ENCODE assay signal across 14 cellular contexts in the genomic region with DNA sequence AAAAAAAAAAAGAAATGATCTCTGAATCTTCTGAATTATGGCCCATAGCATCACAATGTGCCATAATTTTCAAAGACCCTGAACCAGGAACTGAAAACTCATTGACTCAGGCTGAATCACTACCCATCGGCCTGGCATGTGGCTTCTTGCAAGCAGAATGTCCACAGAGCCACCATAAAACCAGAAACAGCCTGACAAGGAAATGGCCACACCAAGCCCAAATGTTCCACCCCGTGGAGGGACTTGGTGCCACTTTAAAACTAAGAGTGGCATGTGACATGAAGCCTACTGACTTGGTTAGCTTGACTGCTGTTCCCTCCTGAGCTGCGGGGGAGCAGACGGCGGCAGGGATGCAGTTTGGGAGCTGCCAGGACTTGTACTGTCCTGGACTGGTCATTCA.
DNase-seq lines count a peak whose midpoint lies in the region; ATAC-seq, FAIRE-seq and TF ChIP-seq lines count a peak whose summit lies in the region.
"Had no signal": no experiment of that assay in that cellular context is flagged by ENCODE, and none has a peak within 500 bp of the region (broad histone marks: within the 10 kb centered on the region; RNA-seq: fewer than 3 reads in every experiment).

No MANE protein-coding gene starts in this region.

- no peak for FAIRE-seq in endothelial cell of umbilical vein (lab: Jason Lieb, UNC)

- H3K27ac ChIP-seq in endothelial cell of umbilical vein (ENCODE audit: insufficient read depth, low read depth, low read length) (peak overlapping the region; percentile 30), osteoblast (ENCODE audit: low read depth, low read length) (peak overlapping the region; percentile 43)

- dilution Hi-C loops in endothelial cell of umbilical vein (cut with MboI; ENCODE audit: extremely low pct_ligation_motif_present, low sequenced_read_pairs), result no loop called here

- peaks cover 51% of the 10 kb centered on the region for H3K4me1 ChIP-seq in endothelial cell of umbilical vein (ENCODE audit: control insufficient read depth, extremely low read depth, insufficient read depth, low read length)
- peaks cover 37% of the 10 kb centered on the region for H3K4me1 ChIP-seq in osteoblast (ENCODE audit: insufficient read depth, low read length)

- intact Hi-C loops in endothelial cell of umbilical vein (cut with micrococcal nuclease), result no loop called here
- intact Hi-C loops in activated T-helper 2 cell treated with anti-CD3 and anti-CD28 coated beads, Interferon-gamma antibody, Interleukin-2, Interleukin-4, amounts not matched to agents 10 μg/mL and 5 μg/mL and 100 μg/mL, durations not matched to agents 14 hours and 24 hours and 36 hours (cut with micrococcal nuclease), result no loop called here

- TF ChIP-seq POLR2A in endothelial cell of umbilical vein (IDR thresholded peaks at IDR 0.05; ENCODE audit: low read depth, low read length), result no peak

- no peak overlapping the region for H3K4me3 ChIP-seq in endothelial cell of umbilical vein (replicated peaks in 1 of 3; ENCODE audit: insufficient read depth in 1 of 3, low read depth in 1 of 3, low read length in 3 of 3)
- H3K4me3 ChIP-seq in osteoblast (ENCODE audit: insufficient read depth, low read length), result no peak overlapping the region
- H3K4me3 ChIP-seq: lung, skin epidermis had no signal

- H3K27me3 ChIP-seq in endothelial cell of umbilical vein (ENCODE audit: control insufficient read depth in 2 of 2, insufficient read depth in 2 of 2, low read length in 2 of 2), result no peaks in the 10 kb centered on the region
- H3K27me3 ChIP-seq in osteoblast (ENCODE audit: insufficient read depth, low read length), result no peaks in the 10 kb centered on the region

- H3K27ac Mint-ChIP-seq in activated T-helper 2 cell treated with anti-CD3 and anti-CD28 coated beads, Interferon-gamma antibody, Interleukin-2, Interleukin-4, amounts not matched to agents 10 μg/mL and 5 μg/mL and 100 μg/mL, durations not matched to agents 14 hours and 24 hours and 36 hours, result no peak overlapping the region

- H3K36me3 Mint-ChIP-seq in activated T-helper 2 cell treated with anti-CD3 and anti-CD28 coated beads, Interferon-gamma antibody, Interleukin-2, Interleukin-4, amounts not matched to agents 10 μg/mL and 5 μg/mL and 100 μg/mL, durations not matched to agents 14 hours and 24 hours and 36 hours (ENCODE audit: low read depth), result peaks cover 62% of the 10 kb centered on the region

- H3K4me1 Mint-ChIP-seq in activated T-helper 2 cell treated with anti-CD3 and anti-CD28 coated beads, Interferon-gamma antibody, Interleukin-2, Interleukin-4, amounts not matched to agents 10 μg/mL and 5 μg/mL and 100 μg/mL, durations not matched to agents 14 hours and 24 hours and 36 hours (ENCODE audit: low read depth), result peaks cover 46% of the 10 kb centered on the region

- H3K4me2 ChIP-seq in endothelial cell of umbilical vein (ENCODE audit: insufficient read depth, low read length), result no peak overlapping the region
- no peak overlapping the region for H3K4me2 ChIP-seq in osteoblast (ENCODE audit: insufficient read depth, low read length)

- DNase-seq in ELR (ENCODE audit: low read depth) (peak; percentile 69), NCI-H69 (lab: John Stamatoyannopoulos, UW) (peak; percentile 79), endothelial cell of umbilical vein (ENCODE audit: low read depth, low spot score) (no peak), osteoblast (ENCODE audit: insufficient read length, low spot score, missing footprints) (peak; percentile 71), SKM-1 treated with dmso at 0.1 percent for 144 hours (lab: John Stamatoyannopoulos, UW; ENCODE audit: unreplicated experiment) (no peak)
- DNase-seq in activated T-helper 2 cell treated with anti-CD3 and anti-CD28 coated beads, Interferon-gamma antibody, Interleukin-2, Interleukin-4, amounts not matched to agents 10 μg/mL and 5 μg/mL and 100 μg/mL, durations not matched to agents 14 hours and 24 hours and 36 hours (ENCODE audit: low spot score), result no peak
- DNase-seq: DMS153, Kasumi-1, NCI-H524 had no signal

- peaks cover 3% of the 10 kb centered on the region for H3K9me1 ChIP-seq in endothelial cell of umbilical vein (replicated peaks; ENCODE audit: control insufficient read depth, extremely low read depth, insufficient read depth, low read length)

- H3K4me3 Mint-ChIP-seq in activated T-helper 2 cell treated with anti-CD3 and anti-CD28 coated beads, Interferon-gamma antibody, Interleukin-2, Interleukin-4, amounts not matched to agents 10 μg/mL and 5 μg/mL and 100 μg/mL, durations not matched to agents 14 hours and 24 hours and 36 hours (ENCODE audit: low read depth), result no peak overlapping the region

- TF ChIP-seq CTCF in endothelial cell of umbilical vein (IDR thresholded peaks at IDR 0.05; ENCODE audit: extremely low read depth in 1 of 2, insufficient read depth in 1 of 2, low read depth in 1 of 2, low read length in 2 of 2) (no peak), osteoblast (IDR thresholded peaks at IDR 0.05; ENCODE audit: extremely low read depth, low read depth, low read length) (no peak)

- peaks cover 60% of the 10 kb centered on the region for H3K79me2 ChIP-seq in endothelial cell of umbilical vein (ENCODE audit: control insufficient read depth, insufficient read depth, low read length)
- peaks cover 43% of the 10 kb centered on the region for H3K79me2 ChIP-seq in osteoblast (ENCODE audit: insufficient read depth, low read length)

- H3K36me3 ChIP-seq in endothelial cell of umbilical vein (ENCODE audit: control insufficient read depth in 2 of 2, extremely low read depth in 1 of 2, insufficient read depth in 2 of 2, low read length in 2 of 2), result no peaks in the 10 kb centered on the region
- H3K36me3 ChIP-seq in osteoblast (ENCODE audit: insufficient read depth, low read length), result no peaks in the 10 kb centered on the region

- CTCF ChIA-PET in endothelial cell of umbilical vein (lab: Charles Lee), result interaction anchor here (0.7 to 3.0 kb wide), 5 partner anchors 12 to 54 kb away, joined by 3 to 16 read pairs (median 8); no protein-coding TSS in a partner anchor

- no peaks in the 10 kb centered on the region for H3K9me3 Mint-ChIP-seq in activated T-helper 2 cell treated with anti-CD3 and anti-CD28 coated beads, Interferon-gamma antibody, Interleukin-2, Interleukin-4, amounts not matched to agents 10 μg/mL and 5 μg/mL and 100 μg/mL, durations not matched to agents 14 hours and 24 hours and 36 hours
- H3K9me3 Mint-ChIP-seq: brain had no signal

- H4K20me1 ChIP-seq in endothelial cell of umbilical vein (replicated peaks; ENCODE audit: control insufficient read depth, extremely low read depth, insufficient read depth, low read length), result no peaks in the 10 kb centered on the region
- H4K20me1 ChIP-seq in osteoblast (ENCODE audit: insufficient read depth, low read length), result no peaks in the 10 kb centered on the region

- no TSS peak for BruUV-seq in endothelial cell of umbilical vein (replicated peaks; lab: Mats Ljungman, UMichigan)

- H2AFZ ChIP-seq in endothelial cell of umbilical vein (ENCODE audit: low read depth, low read length) (no peak overlapping the region), osteoblast (ENCODE audit: low read length) (no peak overlapping the region)

- no peaks in the 10 kb centered on the region for H3K27me3 Mint-ChIP-seq in activated T-helper 2 cell treated with anti-CD3 and anti-CD28 coated beads, Interferon-gamma antibody, Interleukin-2, Interleukin-4, amounts not matched to agents 10 μg/mL and 5 μg/mL and 100 μg/mL, durations not matched to agents 14 hours and 24 hours and 36 hours (ENCODE audit: low read depth)

- H3K9ac ChIP-seq in endothelial cell of umbilical vein (replicated peaks; ENCODE audit: extremely low read depth, insufficient read depth, low read length), result no peak overlapping the region

- POLR2A ChIA-PET in endothelial cell of umbilical vein (lab: Charles Lee), result no interaction called here

- ATAC-seq in HG02623 (IDR thresholded peaks at IDR 0.05; ENCODE audit: unreplicated experiment) (no peak), HG03378 (IDR thresholded peaks at IDR 0.05; ENCODE audit: unreplicated experiment) (no peak)

- H3K9me3 ChIP-seq in endothelial cell of umbilical vein (replicated peaks; ENCODE audit: control insufficient read depth, insufficient read depth, low read length), result no peaks in the 10 kb centered on the region
- H3K9me3 ChIP-seq in osteoblast (ENCODE audit: low read depth, low read length), result no peaks in the 10 kb centered on the region

TF ChIP-seq in endothelial cell of umbilical vein, 7 proteins besides CTCF, POLR2A, EP300 and RAD21:
- TF ChIP-seq POLR2AphosphoS5 (IDR thresholded peaks at IDR 0.05; ENCODE audit: insufficient read depth, low read depth, low read length) (no peak), FOS (IDR thresholded peaks at IDR 0.05; ENCODE audit: borderline replicate concordance, insufficient read depth, low read length) (peak; percentile 58), GATA2 (IDR thresholded peaks at IDR 0.05; ENCODE audit: insufficient read depth, insufficient read length, low read depth, low read length) (no peak)

Comparison
In these comparisons a context has a peak if more than half of its experiments do, and no peak if none do; other contexts are left out.
1. DNase-seq: peak in ELR (single experiment), NCI-H69 (single experiment) and osteoblast (single experiment); none in endothelial cell of umbilical vein (single experiment), activated T-helper 2 cell treated with anti-CD3 and anti-CD28 coated beads, Interferon-gamma antibody, Interleukin-2, Interleukin-4, amounts not matched to agents 10 μg/mL and 5 μg/mL and 100 μg/mL, durations not matched to agents 14 hours and 24 hours and 36 hours (single experiment) and SKM-1 treated with dmso at 0.1 percent for 144 hours (single experiment).